Comparison of ENCODE assay signal across 14 cellular contexts in the genomic region with DNA sequence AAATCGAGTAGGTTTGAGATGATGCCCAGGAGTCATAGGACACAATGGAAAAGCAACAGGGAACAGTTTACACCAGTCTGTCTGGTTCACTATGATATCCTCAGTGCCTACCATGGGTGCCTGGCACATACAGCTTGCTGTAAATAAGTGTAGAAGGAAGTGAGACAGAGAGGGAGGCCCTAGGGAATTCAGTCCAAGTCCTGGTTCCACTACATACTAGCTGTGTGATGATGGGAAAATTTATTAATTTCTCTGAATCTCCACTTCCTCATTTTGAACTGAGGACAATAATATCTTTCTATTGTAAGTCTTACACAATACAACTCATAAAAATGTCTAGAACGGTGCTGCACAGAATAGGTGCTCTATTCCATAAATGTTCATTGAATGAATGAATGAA.
"Had no signal": no experiment of that assay in that cellular context is flagged by ENCODE, and none has a peak within 500 bp of the region (broad histone marks: within the 10 kb centered on the region; RNA-seq: fewer than 3 reads in every experiment).

No MANE protein-coding gene starts in this region.

- H3K27ac ChIP-seq: stomach, thoracic aorta had no signal

- H3K9me3 Mint-ChIP-seq: activated CD4-positive, alpha-beta memory T cell treated with anti-CD3 and anti-CD28 coated beads, Interleukin-2, amount 10 ng/mL, durations not matched to agents 7 days and 5 days; mesothelial cell of epicardium had no signal

- H3K27ac Mint-ChIP-seq: activated CD4-positive, alpha-beta memory T cell treated with anti-CD3 and anti-CD28 coated beads, Interleukin-2, amount 10 ng/mL, durations not matched to agents 7 days and 5 days; activated naive CD8-positive, alpha-beta T cell; endodermal cell; mesothelial cell of epicardium had no signal

- H3K4me3 Mint-ChIP-seq: activated CD4-positive, alpha-beta memory T cell treated with anti-CD3 and anti-CD28 coated beads, Interleukin-2, amount 10 ng/mL, durations not matched to agents 7 days and 5 days; activated naive CD8-positive, alpha-beta T cell; endodermal cell; mesothelial cell of epicardium had no signal

- H3K27me3 Mint-ChIP-seq: activated CD4-positive, alpha-beta memory T cell treated with anti-CD3 and anti-CD28 coated beads, Interleukin-2, amount 10 ng/mL, durations not matched to agents 7 days and 5 days; brain had no signal

- H3K36me3 Mint-ChIP-seq: activated naive CD8-positive, alpha-beta T cell; brain; mesothelial cell of epicardium had no signal

- H3K4me1 Mint-ChIP-seq: activated CD4-positive, alpha-beta memory T cell treated with anti-CD3 and anti-CD28 coated beads, Interleukin-2, amount 10 ng/mL, durations not matched to agents 7 days and 5 days; mesothelial cell of epicardium had no signal

- DNase-seq: activated CD4-positive, alpha-beta memory T cell treated with anti-CD3 and anti-CD28 coated beads, Interleukin-2, amount 10 ng/mL, durations not matched to agents 7 days and 5 days; activated CD4-positive, CD25-positive, alpha-beta regulatory T cell treated with anti-CD3 and anti-CD28 coated beads, Interleukin-2, amount 50 U/mL, for 72 hours; activated gamma-delta T cell; activated T-cell treated with anti-CD3 and anti-CD28 coated beads, Interleukin-2, amount 50 U/mL, for 48 hours; endodermal cell; erythroblast; kidney glomerular epithelial cell; stimulated activated CD4-positive, alpha-beta T cell treated with anti-CD3 and anti-CD28 coated beads, Interleukin-15, amount 100 ng/mL, for 24 hours; stimulated activated CD4-positive, alpha-beta T cell treated with anti-CD3 and anti-CD28 coated beads, Interleukin-4, amount 100 ng/mL, for 24 hours; stomach had no signal
